8 cellular contexts compared by ENCODE assay signal in genomic region chr17:49576121-49576905, GRCh38. TPM values are rescaled to one million over a fixed set of nuclear protein-coding genes. Genes with fewer than 3 reads are reported as not detected.
DNase-seq lines count a peak whose midpoint lies in the region; ATAC-seq and TF ChIP-seq lines count a peak whose summit lies in the region.

No MANE protein-coding gene starts in this region.

- H3K4me3 ChIP-seq in HAP-1 (peak overlapping the region; percentile 48), foreskin fibroblast (ENCODE audit: low read depth in 1 of 2, low read length in 2 of 2) (peak overlapping the region; percentile 61 to 67), neural progenitor cell (peak overlapping the region; percentile 98)

- peak overlapping the region; percentile 89 for H3K4me2 ChIP-seq in neural progenitor cell

- H3K36me3 ChIP-seq in HAP-1 (replicated peaks) (no peaks in the 10 kb centered on the region), neural progenitor cell (no peaks in the 10 kb centered on the region)

- H3K36me3 Mint-ChIP-seq in activated B cell treated with CpG ODN at 0.5 μM for 24 hours (ENCODE audit: low read depth): no peaks in the 10 kb centered on the region
- no peaks in the 10 kb centered on the region for H3K36me3 Mint-ChIP-seq in neural progenitor cell

- POLR2A ChIA-PET in activated B cell treated with CpG ODN at 0.5 μM for 24 hours (lab: Charles Lee): interaction anchor here (0.6 kb wide), 1 partner anchor 265 kb away, joined by 3 read pairs; no protein-coding TSS in a partner anchor

- H2AFZ ChIP-seq in neural progenitor cell (replicated peaks): peak overlapping the region; percentile 86

- intact Hi-C loops in activated B cell treated with CpG ODN at 0.5 μM for 24 hours (cut with micrococcal nuclease): no loop called here

- peaks cover 3% of the 10 kb centered on the region; the same call in 1 of the 2 replicates for H3K4me1 ChIP-seq in HAP-1
- H3K4me1 ChIP-seq in neural progenitor cell: peaks cover 14% of the 10 kb centered on the region

- in situ Hi-C loops in HAP-1 (cut with MboI; ENCODE audit: low sequenced_read_pairs): loop anchor here (10.0 kb wide), 1 partner anchor 428 kb away; no protein-coding TSS in a partner anchor

- H3K4me3 Mint-ChIP-seq in activated B cell treated with CpG ODN at 0.5 μM for 24 hours (peak overlapping the region; percentile 77), neural progenitor cell (peak overlapping the region; percentile 88)

- H3K9me3 ChIP-seq in HAP-1: no peaks in the 10 kb centered on the region
- H3K9me3 ChIP-seq in neural progenitor cell (ENCODE audit: low read depth): no peaks in the 10 kb centered on the region

- H3K9me3 Mint-ChIP-seq in activated B cell treated with CpG ODN at 0.5 μM for 24 hours: no peaks in the 10 kb centered on the region
- no peaks in the 10 kb centered on the region for H3K9me3 Mint-ChIP-seq in neural progenitor cell

- H3F3A ChIP-seq in neural progenitor cell (ENCODE audit: low read depth): peaks cover 37% of the 10 kb centered on the region

- CTCF ChIA-PET in activated B cell treated with CpG ODN at 0.5 μM for 24 hours (lab: Charles Lee): interaction anchor here (1.4 to 6.5 kb wide), 3 partner anchors 9 to 120 kb away, joined by 3 to 55 read pairs (median 4); no protein-coding TSS in a partner anchor

- peak; percentile 82 for DNase-seq in AG08396 (ENCODE audit: low spot score)
- peak; percentile 49 to 82 for DNase-seq in HAP-1 (ENCODE audit: low spot score in 2 of 2)
- DNase-seq in activated B cell treated with CpG ODN at 0.5 μM for 24 hours: no peak
- DNase-seq in foreskin fibroblast: peak; percentile 43 to 77
- peak; percentile 85 for DNase-seq in neural progenitor cell (ENCODE audit: low spot score)
- no peak for DNase-seq in activated gamma-delta T cell (lab: John Stamatoyannopoulos, UW)

- H3K27ac ChIP-seq in neural progenitor cell: no peak overlapping the region

- peaks cover 8% of the 10 kb centered on the region for H3K79me2 ChIP-seq in neural progenitor cell (ENCODE audit: low read depth)

- TF ChIP-seq CTCF in activated B cell treated with CpG ODN at 0.5 μM for 24 hours (IDR thresholded peaks at IDR 0.05) (no peak), foreskin fibroblast (IDR thresholded peaks at IDR 0.05; ENCODE audit: low read depth, low read length) (no peak), neural progenitor cell (IDR thresholded peaks at IDR 0.05) (no peak)

- peak overlapping the region; percentile 36 for H3K9ac ChIP-seq in neural progenitor cell

- no peaks in the 10 kb centered on the region for H3K27me3 ChIP-seq in HAP-1 (ENCODE audit: low read depth)
- H3K27me3 ChIP-seq in neural progenitor cell: peaks cover 23% of the 10 kb centered on the region

- H4K20me1 ChIP-seq in neural progenitor cell (ENCODE audit: low read depth): peaks cover 16% of the 10 kb centered on the region

- H3K4me1 Mint-ChIP-seq in activated B cell treated with CpG ODN at 0.5 μM for 24 hours (peaks cover 11% of the 10 kb centered on the region), neural progenitor cell (peaks cover 13% of the 10 kb centered on the region)

- no peak overlapping the region for H3K27ac Mint-ChIP-seq in activated B cell treated with CpG ODN at 0.5 μM for 24 hours
- H3K27ac Mint-ChIP-seq in neural progenitor cell: no peak overlapping the region

- peaks cover 40% of the 10 kb centered on the region for H3K27me3 Mint-ChIP-seq in activated B cell treated with CpG ODN at 0.5 μM for 24 hours
- peaks cover 34% of the 10 kb centered on the region for H3K27me3 Mint-ChIP-seq in neural progenitor cell (ENCODE audit: insufficient read depth, low read depth)

- ATAC-seq in activated B cell treated with CpG ODN at 0.5 μM for 24 hours (ENCODE audit: low read depth): no peak
- no peak for ATAC-seq in HG03442 (IDR thresholded peaks at IDR 0.05; ENCODE audit: unreplicated experiment)
- ATAC-seq in HG02678 (IDR thresholded peaks at IDR 0.05; ENCODE audit: unreplicated experiment): no peak

RNA-seq across cellular contexts. Expression of gene NXPH3, which starts 0.6 kb away (rescaled TPM):
- not detected in 2 replicates for total RNA-seq in activated B cell treated with CpG ODN at 0.5 μM for 24 hours
- 3.6 and 10.7 TPM in 2 replicates for total RNA-seq in neural progenitor cell (ENCODE audit: low replicate concordance)

Comparison
In these comparisons a context has a peak if more than half of its experiments do, and no peak if none do; other contexts are left out.
1. DNase-seq: peak in AG08396 (single experiment), HAP-1 (2 of 2), foreskin fibroblast (2 of 2) and neural progenitor cell (single experiment); none in activated B cell treated with CpG ODN at 0.5 μM for 24 hours (single experiment) and activated gamma-delta T cell (single experiment).
2. H3K4me3 ChIP-seq: peak in every context shown above with its lines; median percentile 98 in neural progenitor cell; 64 in foreskin fibroblast; 48 in HAP-1.